8 cellular contexts compared by ENCODE assay signal in genomic region chr4:87009095-87009648, GRCh38.
DNase-seq lines count a peak whose midpoint lies in the region; ATAC-seq, FAIRE-seq and TF ChIP-seq lines count a peak whose summit lies in the region.

No MANE protein-coding gene starts in this region.

- peaks cover 78% of the 10 kb centered on the region for H3K4me1 Mint-ChIP-seq in activated T-cell treated with anti-CD3 and anti-CD28 coated beads, Interleukin-2, amount 50 U/mL, for 24 hours (ENCODE audit: low read depth)
- H3K4me1 Mint-ChIP-seq in activated B cell treated with CpG ODN at 0.5 μM for 24 hours: peaks cover 76% of the 10 kb centered on the region

- ATAC-seq in activated B cell treated with CpG ODN at 0.5 μM for 24 hours (ENCODE audit: low read depth): no peak
- no peak for ATAC-seq in GM19452 (IDR thresholded peaks at IDR 0.05; ENCODE audit: unreplicated experiment)
- no peak for ATAC-seq in GM21717 (IDR thresholded peaks at IDR 0.05; ENCODE audit: unreplicated experiment)

- no peaks in the 10 kb centered on the region for H4K20me1 ChIP-seq in keratinocyte (ENCODE audit: control insufficient read depth, extremely low read depth, insufficient read depth, low read length)

- no peak for TF ChIP-seq CTCF in activated B cell treated with CpG ODN at 0.5 μM for 24 hours (IDR thresholded peaks at IDR 0.05)
- no peak for TF ChIP-seq CTCF in keratinocyte (optimal IDR thresholded peaks at IDR 0.05 in 1 of 3, IDR thresholded peaks at IDR 0.05 in 1 of 3, conservative IDR thresholded peaks at IDR 0.05 in 1 of 3; ENCODE audit: extremely low read depth in 1 of 3, insufficient read depth in 2 of 3, low read length in 3 of 3)
- no peak for TF ChIP-seq CTCF in tibial nerve (IDR thresholded peaks at IDR 0.05)

- CTCF ChIA-PET in activated B cell treated with CpG ODN at 0.5 μM for 24 hours (lab: Charles Lee): interaction anchor here (1.1 to 2.1 kb wide), 4 partner anchors 75 to 143 kb away, joined by 3 to 15 read pairs (median 4); partner anchors contain the start of gene AFF1

- dilution Hi-C loops in keratinocyte (cut with MboI; ENCODE audit: extremely low pct_ligation_motif_present, low sequenced_read_pairs): no loop called here

- WGBS in tibial nerve, 2 donors: 56 to 71% methylated on average over 2 of the region's 2 CpGs

- H3K36me3 Mint-ChIP-seq in activated T-cell treated with anti-CD3 and anti-CD28 coated beads, Interleukin-2, amount 50 U/mL, for 24 hours (ENCODE audit: low read depth): peaks cover 24% of the 10 kb centered on the region
- H3K36me3 Mint-ChIP-seq in activated B cell treated with CpG ODN at 0.5 μM for 24 hours (ENCODE audit: low read depth): peaks cover 15% of the 10 kb centered on the region

- POLR2A ChIA-PET in activated B cell treated with CpG ODN at 0.5 μM for 24 hours (lab: Charles Lee): interaction anchor here (1.0 to 9.5 kb wide), 7 partner anchors 11 to 86 kb away, joined by 3 to 256 read pairs (median 4); partner anchors contain the start of gene AFF1

- H3K4me1 ChIP-seq in keratinocyte (ENCODE audit: control insufficient read depth, extremely low read depth, insufficient read depth, low read length): peaks cover 48% of the 10 kb centered on the region
- peaks cover 0 to 78% (median 35%) of the 10 kb centered on the region in 4 donors for H3K4me1 ChIP-seq in tibial nerve

- peak overlapping the region; percentile 82 for H3K4me2 ChIP-seq in keratinocyte (ENCODE audit: control insufficient read depth, extremely low read depth, insufficient read depth, low read depth, low read length)

- H3K9me3 Mint-ChIP-seq in activated T-cell treated with anti-CD3 and anti-CD28 coated beads, Interleukin-2, amount 50 U/mL, for 24 hours: no peaks in the 10 kb centered on the region
- no peaks in the 10 kb centered on the region for H3K9me3 Mint-ChIP-seq in activated B cell treated with CpG ODN at 0.5 μM for 24 hours

- no peak for DNase-seq in activated T-cell treated with anti-CD3 and anti-CD28 coated beads, Interleukin-2, amount 50 U/mL, for 24 hours
- no peak for DNase-seq in activated T-cell treated with anti-CD3 and anti-CD28 coated beads, Interleukin-2, amount 50 U/mL, for 1 hour
- DNase-seq in activated B cell treated with CpG ODN at 0.5 μM for 24 hours: no peak
- DNase-seq in keratinocyte (ENCODE audit: low read depth, low spot score): no peak
- no peak for DNase-seq in tibial nerve (ENCODE audit: low spot score in 2 of 2)
- no peak for DNase-seq in activated CD4-positive, alpha-beta T cell treated with anti-CD3 and anti-CD28 coated beads for 48 hours

- no peaks in the 10 kb centered on the region for H3K9me1 ChIP-seq in keratinocyte (ENCODE audit: control insufficient read depth, extremely low read depth, insufficient read depth, low read length)

- H3K9me3 ChIP-seq in keratinocyte (ENCODE audit: control insufficient read depth, low read depth, low read length) (no peaks in the 10 kb centered on the region), tibial nerve (no peaks in the 10 kb centered on the region)

- TF ChIP-seq POLR2A in tibial nerve (IDR thresholded peaks at IDR 0.05): no peak

- peak overlapping the region; percentile 96 for H3K4me3 Mint-ChIP-seq in activated T-cell treated with anti-CD3 and anti-CD28 coated beads, Interleukin-2, amount 50 U/mL, for 24 hours
- H3K4me3 Mint-ChIP-seq in activated B cell treated with CpG ODN at 0.5 μM for 24 hours: peak overlapping the region; percentile 61

- H2AFZ ChIP-seq in keratinocyte (ENCODE audit: control insufficient read depth, low read length): no peak overlapping the region

- H3K27ac ChIP-seq in keratinocyte (ENCODE audit: control insufficient read depth, insufficient read depth, low read length): peak overlapping the region; percentile 51
- peak overlapping the region in 3 of 4 donors; percentile 83 to 98 (median 93) for H3K27ac ChIP-seq in tibial nerve

- H3K4me3 ChIP-seq in keratinocyte (ENCODE audit: control insufficient read depth in 2 of 3, extremely low read depth in 1 of 3, insufficient read depth in 2 of 3, low read depth in 1 of 3, low read length in 3 of 3) (no peak overlapping the region), tibial nerve (peak overlapping the region; percentile 15 to 88 (median 78))

- intact Hi-C loops in activated B cell treated with CpG ODN at 0.5 μM for 24 hours (cut with micrococcal nuclease): loop anchor here (1.0 to 10.0 kb wide), 4 partner anchors 10 to 1304 kb away; partner anchors contain the start of genes HSD17B11 and PPM1K

- H3K36me3 ChIP-seq in keratinocyte (ENCODE audit: control insufficient read depth in 2 of 2, extremely low read depth in 1 of 2, insufficient read depth in 2 of 2, low read length in 2 of 2): no peaks in the 10 kb centered on the region
- no peaks in the 10 kb centered on the region for H3K36me3 ChIP-seq in tibial nerve

- H3K79me2 ChIP-seq in keratinocyte (ENCODE audit: control insufficient read depth, insufficient read depth, low read length): peaks cover 59% of the 10 kb centered on the region

- H3K27ac Mint-ChIP-seq in activated T-cell treated with anti-CD3 and anti-CD28 coated beads, Interleukin-2, amount 50 U/mL, for 24 hours: peak overlapping the region; percentile 16
- peak overlapping the region; percentile 38 for H3K27ac Mint-ChIP-seq in activated B cell treated with CpG ODN at 0.5 μM for 24 hours

- peak overlapping the region; percentile 8 for H3K9ac ChIP-seq in keratinocyte (ENCODE audit: control insufficient read depth, extremely low read depth, insufficient read depth, low read length)

- H3K27me3 ChIP-seq in keratinocyte (ENCODE audit: control insufficient read depth, extremely low read depth, insufficient read depth, low read length) (no peaks in the 10 kb centered on the region), tibial nerve (no peaks in the 10 kb centered on the region)

- FAIRE-seq in keratinocyte (lab: Jason Lieb, UNC): no peak

- peak in 1 of 2 donors; percentile 33 for TF ChIP-seq EP300 in tibial nerve (IDR thresholded peaks at IDR 0.05)

- H3K27me3 Mint-ChIP-seq in activated T-cell treated with anti-CD3 and anti-CD28 coated beads, Interleukin-2, amount 50 U/mL, for 24 hours: no peaks in the 10 kb centered on the region
- H3K27me3 Mint-ChIP-seq in activated B cell treated with CpG ODN at 0.5 μM for 24 hours: no peaks in the 10 kb centered on the region

Comparison
In these comparisons a context has a peak if more than half of its experiments do, and no peak if none do; other contexts are left out.
1. H3K4me3 ChIP-seq: peak in tibial nerve (4 of 4); none in keratinocyte (0 of 3).